Comparison of ENCODE assay signal across 8 cellular contexts in genomic region chr17:79728169-79728907, GRCh38. TPM values are rescaled to one million over a fixed set of nuclear protein-coding genes. Genes with fewer than 3 reads are reported as not detected.
DNase-seq lines count a peak whose midpoint lies in the region; ATAC-seq, FAIRE-seq and TF ChIP-seq lines count a peak whose summit lies in the region.

No MANE protein-coding gene starts in this region.

- no peak overlapping the region for H3K27ac ChIP-seq in endothelial cell of umbilical vein (ENCODE audit: insufficient read depth, low read depth, low read length)

- H3K4me3 ChIP-seq in endothelial cell of umbilical vein (replicated peaks in 1 of 3; ENCODE audit: insufficient read depth in 1 of 3, low read depth in 1 of 3, low read length in 3 of 3) (peak overlapping the region in 1 of 3 experiments; percentile 14), mucosa of descending colon (no peak overlapping the region)

- H3K9me1 ChIP-seq in endothelial cell of umbilical vein (replicated peaks; ENCODE audit: control insufficient read depth, extremely low read depth, insufficient read depth, low read length), result no peaks in the 10 kb centered on the region

- H3K4me1 ChIP-seq in endothelial cell of umbilical vein (ENCODE audit: control insufficient read depth, extremely low read depth, insufficient read depth, low read length) (peaks cover 7% of the 10 kb centered on the region), mucosa of descending colon (ENCODE audit: low read depth) (peaks cover 4% of the 10 kb centered on the region)

- FAIRE-seq in endothelial cell of umbilical vein (lab: Jason Lieb, UNC), result peak; percentile 99

- TF ChIP-seq CTCF in endothelial cell of umbilical vein (IDR thresholded peaks at IDR 0.05; ENCODE audit: extremely low read depth in 1 of 2, insufficient read depth in 1 of 2, low read depth in 1 of 2, low read length in 2 of 2), result no peak
- no peak for TF ChIP-seq CTCF in mucosa of descending colon (IDR thresholded peaks at IDR 0.05)

- H3K9ac ChIP-seq in endothelial cell of umbilical vein (replicated peaks; ENCODE audit: extremely low read depth, insufficient read depth, low read length), result no peak overlapping the region

- no peaks in the 10 kb centered on the region for H4K20me1 ChIP-seq in endothelial cell of umbilical vein (replicated peaks; ENCODE audit: control insufficient read depth, extremely low read depth, insufficient read depth, low read length)

- no peaks in the 10 kb centered on the region for H3K36me3 ChIP-seq in endothelial cell of umbilical vein (ENCODE audit: control insufficient read depth in 2 of 2, extremely low read depth in 1 of 2, insufficient read depth in 2 of 2, low read length in 2 of 2)
- no peaks in the 10 kb centered on the region for H3K36me3 ChIP-seq in mucosa of descending colon (ENCODE audit: low read depth)

- DNase-seq in DMS114 treated with DMSO at 0.1 percent for 48 hours (lab: John Stamatoyannopoulos, UW; ENCODE audit: unreplicated experiment) (peak; percentile 86), HPDE6-E6E7 (ENCODE audit: extremely low spot score) (peak; percentile 92), NOMO-1 (lab: John Stamatoyannopoulos, UW; ENCODE audit: unreplicated experiment in 2 of 2) (peak; percentile 21 to 66), endothelial cell of umbilical vein (ENCODE audit: low read depth, low spot score) (peak; percentile 90), mucosa of descending colon (peak in 2 of 3 donors; percentile 76 to 88)
- DNase-seq in activated CD8-positive, alpha-beta memory T cell treated with anti-CD3 and anti-CD28 coated beads, Interleukin-2, amount 50 U/mL, for 24 hours (ENCODE audit: extremely low read depth), result peak; percentile 57
- DNase-seq in stimulated activated CD8-positive, alpha-beta memory T cell treated with anti-CD3 and anti-CD28 coated beads, Interleukin-15, amount 100 ng/mL, for 48 hours (ENCODE audit: low read depth in 2 of 2), result peak; percentile 62 to 70

- POLR2A ChIA-PET in endothelial cell of umbilical vein (lab: Charles Lee), result no interaction called here

- peak overlapping the region; percentile 100 for H2AFZ ChIP-seq in endothelial cell of umbilical vein (ENCODE audit: low read depth, low read length)

- CTCF ChIA-PET in endothelial cell of umbilical vein (lab: Charles Lee), result interaction anchor here (0.7 to 2.0 kb wide), 4 partner anchors 14 to 336 kb away, joined by 3 to 6 read pairs (median 4); no protein-coding TSS in a partner anchor

- no peak for TF ChIP-seq POLR2A in endothelial cell of umbilical vein (IDR thresholded peaks at IDR 0.05; ENCODE audit: low read depth, low read length)

- peak; percentile 84 for ATAC-seq in mucosa of descending colon
- no peak for ATAC-seq in HG02981 (IDR thresholded peaks at IDR 0.05; ENCODE audit: unreplicated experiment)

- intact Hi-C loops in endothelial cell of umbilical vein (cut with micrococcal nuclease) (no loop called here), mucosa of descending colon (cut with DNase I, micrococcal nuclease) (no loop called here)

- H3K9me3 ChIP-seq in endothelial cell of umbilical vein (replicated peaks; ENCODE audit: control insufficient read depth, insufficient read depth, low read length), result no peaks in the 10 kb centered on the region
- no peaks in the 10 kb centered on the region for H3K9me3 ChIP-seq in mucosa of descending colon

- dilution Hi-C loops in endothelial cell of umbilical vein (cut with MboI; ENCODE audit: extremely low pct_ligation_motif_present, low sequenced_read_pairs), result no loop called here

- H3K79me2 ChIP-seq in endothelial cell of umbilical vein (ENCODE audit: control insufficient read depth, insufficient read depth, low read length), result no peaks in the 10 kb centered on the region

- peak overlapping the region; percentile 63 for H3K4me2 ChIP-seq in endothelial cell of umbilical vein (ENCODE audit: insufficient read depth, low read length)

- H3K27me3 ChIP-seq in endothelial cell of umbilical vein (ENCODE audit: control insufficient read depth in 2 of 2, insufficient read depth in 2 of 2, low read length in 2 of 2), result no peaks in the 10 kb centered on the region

- BruUV-seq in endothelial cell of umbilical vein (replicated peaks; lab: Mats Ljungman, UMichigan), result no TSS peak

TF ChIP-seq in endothelial cell of umbilical vein, 7 proteins besides CTCF, POLR2A, EP300 and RAD21:
- TF ChIP-seq MYC (IDR thresholded peaks at IDR 0.05; ENCODE audit: low read depth, low read length) (no peak), EZH2 (IDR thresholded peaks at IDR 0.05; ENCODE audit: borderline replicate concordance, low read depth, low read length, severe bottlenecking) (no peak), GATA2 (IDR thresholded peaks at IDR 0.05; ENCODE audit: insufficient read depth, insufficient read length, low read depth, low read length) (no peak), FOS (IDR thresholded peaks at IDR 0.05; ENCODE audit: borderline replicate concordance, insufficient read depth, low read length) (no peak), MAX (IDR thresholded peaks at IDR 0.05; ENCODE audit: insufficient read depth, insufficient read length) (peak; percentile 96)

RNA-seq across cellular contexts. Expression of gene ENPP7, which starts 2.4 kb away (rescaled TPM):
- total RNA-seq in endothelial cell of umbilical vein (not detected in 2 replicates), mucosa of descending colon (not detected)
- polyA plus RNA-seq in endothelial cell of umbilical vein, result not detected in 2 replicates
- not detected in 2 replicates for polyA plus RNA-seq in endothelial cell of umbilical vein (2011; cell fraction: cytosol; rRNA removed)
- polyA plus RNA-seq in endothelial cell of umbilical vein (2011; cell fraction: nucleus; rRNA removed), result not detected in 2 replicates
- not detected in 2 replicates for polyA plus RNA-seq in endothelial cell of umbilical vein (2012)
- polyA minus RNA-seq in endothelial cell of umbilical vein, result not detected in 2 replicates
- polyA minus RNA-seq in endothelial cell of umbilical vein (2011; cell fraction: cytosol; rRNA and poly(A)+ RNA removed), result not detected
- polyA minus RNA-seq in endothelial cell of umbilical vein (2011; cell fraction: nucleus; rRNA and poly(A)+ RNA removed), result not detected in 2 replicates

RNA-seq across cellular contexts. Expression of gene CBX2, which starts 49.6 kb away (rescaled TPM):
- total RNA-seq in endothelial cell of umbilical vein, result 19.8 and 20.0 TPM in 2 replicates
- polyA plus RNA-seq in endothelial cell of umbilical vein, result 10.5 and 12.6 TPM in 2 replicates
- 8.4 and 9.0 TPM in 2 replicates for polyA plus RNA-seq in endothelial cell of umbilical vein (2011; cell fraction: cytosol; rRNA removed)
- polyA plus RNA-seq in endothelial cell of umbilical vein (2011; cell fraction: nucleus; rRNA removed), result 11.0 and 11.7 TPM in 2 replicates
- 9.3 and 9.8 TPM in 2 replicates for polyA plus RNA-seq in endothelial cell of umbilical vein (2012)
- polyA minus RNA-seq in endothelial cell of umbilical vein, result 11.0 and 12.1 TPM in 2 replicates
- polyA minus RNA-seq in endothelial cell of umbilical vein (2011; cell fraction: cytosol; rRNA and poly(A)+ RNA removed), result 23.6 TPM
- polyA minus RNA-seq in endothelial cell of umbilical vein (2011; cell fraction: nucleus; rRNA and poly(A)+ RNA removed), result 3.8 and 6.0 TPM in 2 replicates
- 1 to 10 TPM in 1 of 3 donors, under 1 TPM in 2; 0.14 to 1.5 (median 0.76) TPM for total RNA-seq in mucosa of descending colon
